In genomic region chr14:70069186-70069585, GRCh38 we compare ENCODE assay signal across 19 cellular contexts.
DNase-seq lines count a peak whose midpoint lies in the region; ATAC-seq, FAIRE-seq and TF ChIP-seq lines count a peak whose summit lies in the region.
"Had no signal": no experiment of that assay in that cellular context is flagged by ENCODE, and none has a peak within 500 bp of the region (broad histone marks: within the 10 kb centered on the region; RNA-seq: fewer than 3 reads in every experiment).

No MANE protein-coding gene starts in this region.

- H3K9ac ChIP-seq in HepG2 (ENCODE audit: insufficient read depth, low read depth, low read length): no peak overlapping the region

- TF ChIP-seq RAD21 in HepG2 (CRISPR knock-in tag; IDR thresholded peaks at IDR 0.05): no peak

- DNase-seq in HepG2 (ENCODE audit: low spot score) (peak; percentile 50), right lobe of liver (no peak), RWPE2 (ENCODE audit: low spot score) (no peak), myocyte (ENCODE audit: low read depth) (peak; percentile 32), urothelium cell line (ENCODE audit: low spot score) (peak; percentile 40), SKM-1 (lab: John Stamatoyannopoulos, UW; ENCODE audit: unreplicated experiment) (no peak), cardiac septum (ENCODE audit: low spot score) (no peak), NCI-H1105 (lab: John Stamatoyannopoulos, UW) (no peak)
- DNase-seq: BE2C; CD4-positive, alpha-beta memory T cell; DMS153; DMS79 treated with DMSO at 0.1 percent for 48 hours; EL; GDM1; H7 had no signal

- H3K4me3 ChIP-seq in HepG2 (replicated peaks in 1 of 3; ENCODE audit: insufficient read depth in 1 of 3, low read depth in 2 of 3, low read length in 3 of 3) (no peak overlapping the region), right lobe of liver (no peak overlapping the region), RWPE2 (ENCODE audit: severe bottlenecking) (no peak overlapping the region)
- H3K4me3 ChIP-seq: GM23338 had no signal

- H3K27ac ChIP-seq in HepG2 (ENCODE audit: extremely low read length, insufficient read depth, low read length): no peak overlapping the region
- no peak overlapping the region for H3K27ac ChIP-seq in right lobe of liver
- H3K27ac ChIP-seq in RWPE2 (ENCODE audit: poor library complexity, severe bottlenecking): no peak overlapping the region
- H3K27ac ChIP-seq: C4-2B had no signal

- ATAC-seq in HepG2: no peak
- no peak for ATAC-seq in right lobe of liver
- ATAC-seq in RWPE2 (ENCODE audit: low read depth): peak; percentile 59; the same call in 2 of the 3 replicates
- ATAC-seq: GM23338 had no signal

- H3K4me1 ChIP-seq in HepG2 (ENCODE audit: insufficient read depth, low read length) (peaks cover 19% of the 10 kb centered on the region), right lobe of liver (no peaks in the 10 kb centered on the region), RWPE2 (ENCODE audit: insufficient read depth, poor library complexity, severe bottlenecking) (no peaks in the 10 kb centered on the region)
- H3K4me1 ChIP-seq: BE2C had no signal

- H3K9me3 ChIP-seq in HepG2 (ENCODE audit: low read length) (no peaks in the 10 kb centered on the region), right lobe of liver (no peaks in the 10 kb centered on the region), RWPE2 (ENCODE audit: severe bottlenecking) (no peaks in the 10 kb centered on the region)
- H3K9me3 ChIP-seq: BE2C had no signal

- in situ Hi-C loops in HepG2 (cut with HindIII; ENCODE audit: extremely low pct_ligation_motif_present, low pct_unique_long_range_greater_than_20kb): no loop called here

- POLR2A ChIA-PET in HepG2 (lab: Yijun Ruan, JAX): interaction anchor here (1.4 kb wide), 1 partner anchor 21 kb away, joined by 6 read pairs; no protein-coding TSS in a partner anchor

- no peak overlapping the region for H2AFZ ChIP-seq in HepG2 (ENCODE audit: low read length)
- H2AFZ ChIP-seq: GM23338 had no signal

- TF ChIP-seq POLR2A in HepG2 (IDR thresholded peaks at IDR 0.05; ENCODE audit: insufficient read depth in 1 of 2, low read depth in 2 of 2, low read length in 2 of 2): no peak
- TF ChIP-seq POLR2A in right lobe of liver (IDR thresholded peaks at IDR 0.05): no peak

- H3K36me3 ChIP-seq in HepG2 (replicated peaks in 1 of 2; ENCODE audit: control insufficient read depth in 1 of 2, insufficient read depth in 2 of 2, low read length in 2 of 2) (no peaks in the 10 kb centered on the region; a peak in 1 of 5 replicates), right lobe of liver (no peaks in the 10 kb centered on the region), RWPE2 (ENCODE audit: low read depth) (no peaks in the 10 kb centered on the region)
- H3K36me3 ChIP-seq: BE2C had no signal

- BruUV-seq in HepG2 (replicated peaks; lab: Mats Ljungman, UMichigan): no TSS peak

- 18% methylated on average over 5 of the region's 5 CpGs for WGBS in HepG2 (ENCODE audit: low lambda C conversion rate)
- WGBS in right lobe of liver (ENCODE audit: insufficient coverage, low coverage, low lambda C conversion rate, missing lambda C conversion rate): 63% methylated on average over 5 of the region's 5 CpGs

- no peaks in the 10 kb centered on the region; a peak in 1 of 5 replicates for H3K27me3 ChIP-seq in HepG2 (ENCODE audit: control insufficient read depth in 1 of 2, insufficient read depth in 2 of 2, low read length in 2 of 2)
- H3K27me3 ChIP-seq in right lobe of liver: no peaks in the 10 kb centered on the region
- H3K27me3 ChIP-seq in RWPE2 (ENCODE audit: insufficient read depth, poor library complexity, severe bottlenecking): no peaks in the 10 kb centered on the region

- TF ChIP-seq CTCF in HepG2 (CRISPR knock-in tag; IDR thresholded peaks at IDR 0.05) (no peak), right lobe of liver (IDR thresholded peaks at IDR 0.05) (no peak), RWPE2 (IDR thresholded peaks at IDR 0.05; ENCODE audit: poor library complexity, severe bottlenecking) (no peak)

- no peak overlapping the region for H3K4me2 ChIP-seq in HepG2 (ENCODE audit: low read depth, low read length)
- H3K4me2 ChIP-seq: GM23338 had no signal

- no peaks in the 10 kb centered on the region for H3K79me2 ChIP-seq in HepG2 (ENCODE audit: insufficient read depth, low read length)

- intact Hi-C loops in HepG2 (cut with micrococcal nuclease; ENCODE audit: unreplicated experiment) (no loop called here), right lobe of liver (cut with DNase I) (no loop called here), cardiac septum (cut with DNase I) (no loop called here)

- no peaks in the 10 kb centered on the region for H4K20me1 ChIP-seq in HepG2 (ENCODE audit: insufficient read depth, low read length)

- CTCF ChIA-PET in HepG2 (lab: Yijun Ruan, JAX; ENCODE audit: low intra/inter-chr PET ratio, low total read pairs): no interaction called here

- no peak for TF ChIP-seq EP300 in HepG2 (IDR thresholded peaks at IDR 0.05; ENCODE audit: low read depth in 2 of 2, low read length in 2 of 2)
- TF ChIP-seq EP300 in HepG2 (CRISPR knock-in tag; IDR thresholded peaks at IDR 0.05; ENCODE audit: borderline replicate concordance): no peak

- FAIRE-seq in HepG2 (lab: Jason Lieb, UNC) (no peak), urothelium cell line (lab: Jason Lieb, UNC) (no peak)
- FAIRE-seq: D721Med, GM12892 had no signal

TF ChIP-seq in HepG2, 621 proteins besides CTCF, POLR2A, EP300 and RAD21:
- TF ChIP-seq ZNF609 (CRISPR knock-in tag; IDR thresholded peaks at IDR 0.05; ENCODE audit: borderline replicate concordance) (no peak), FOXO1 (CRISPR knock-in tag; IDR thresholded peaks at IDR 0.05) (no peak), CHCHD3 (CRISPR knock-in tag; IDR thresholded peaks at IDR 0.05) (no peak), ZNF503 (CRISPR knock-in tag; IDR thresholded peaks at IDR 0.05) (no peak), RARA (CRISPR knock-in tag; IDR thresholded peaks at IDR 0.05) (0 out of 2 replicates have a peak, but pooled peaks have one; percentile 13)

Comparison
In these comparisons a context has a peak if more than half of its experiments do, and no peak if none do; other contexts are left out.
1. DNase-seq: peak in HepG2 (single experiment), myocyte (single experiment) and urothelium cell line (single experiment); none in right lobe of liver (0 of 3), RWPE2 (single experiment), SKM-1 (single experiment), cardiac septum (single experiment) and NCI-H1105 (single experiment).